In genomic region chr11:3234846-3235245, GRCh38 we compare ENCODE assay signal across 1 cellular context.
TF ChIP-seq lines count a peak whose summit lies in the region.

No MANE protein-coding gene starts in this region.

TF ChIP-seq in K562, 482 proteins besides CTCF, POLR2A, EP300 and RAD21 (continued from another document):
- TF ChIP-seq GABPA (tag; conservative IDR thresholded peaks at IDR 0.05; ENCODE audit: low read depth) (no peak), ZZZ3 (IDR thresholded peaks at IDR 0.05) (no peak), ZNF830 (CRISPR knock-in tag; IDR thresholded peaks at IDR 0.05) (no peak), MAFK (IDR thresholded peaks at IDR 0.05; ENCODE audit: low read length) (no peak), SMARCA5 (IDR thresholded peaks at IDR 0.05) (no peak), POLR3A (IDR thresholded peaks at IDR 0.05; ENCODE audit: borderline replicate concordance, extremely low read depth, insufficient read depth, insufficient read length) (no peak), AFF4 (CRISPR knock-in tag; IDR thresholded peaks at IDR 0.05) (no peak), ZNF511 (CRISPR knock-in tag; IDR thresholded peaks at IDR 0.05) (no peak)
TF ChIP-seq in K562: peak in this region for 0.
